In the genomic region with DNA sequence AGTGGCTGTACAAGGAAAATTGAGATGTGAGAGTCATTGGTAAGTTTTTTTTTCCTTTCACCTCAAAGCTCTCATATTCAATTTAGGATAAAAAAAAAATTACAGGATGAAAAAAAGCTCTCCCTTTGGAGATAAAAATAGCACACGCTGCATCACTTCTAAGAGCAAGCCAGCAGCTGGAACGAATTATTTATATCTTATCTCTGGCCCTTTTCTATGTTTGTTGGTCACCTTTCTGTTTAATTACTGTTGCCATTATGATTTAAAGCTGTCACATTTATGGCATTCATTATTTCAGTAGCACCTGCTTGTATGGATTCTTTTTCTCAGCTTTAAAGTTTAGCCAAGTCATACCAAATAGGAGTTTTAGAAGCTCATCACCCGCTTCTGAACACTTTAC, we compare ENCODE assay signal across 18 cellular contexts.
"Had no signal": no experiment of that assay in that cellular context is flagged by ENCODE, and none has a peak within 500 bp of the region (broad histone marks: within the 10 kb centered on the region; RNA-seq: fewer than 3 reads in every experiment).

No MANE protein-coding gene starts in this region.

- FAIRE-seq: endothelial cell of umbilical vein, urothelium cell line had no signal

- DNase-seq: activated CD4-positive, alpha-beta T cell treated with anti-CD3 and anti-CD28 coated beads, Interleukin-2, amount 10 ng/mL, durations not matched to agents 24 days and 14 days; activated CD4-positive, CD25-positive, alpha-beta regulatory T cell; activated CD8-positive, alpha-beta memory T cell treated with anti-CD3 and anti-CD28 coated beads, Interleukin-2, amount 50 U/mL, for 4 hours; activated CD8-positive, alpha-beta T cell treated with anti-CD3 and anti-CD28 coated beads, Interleukin-2, amount 10 ng/mL, durations not matched to agents 7 days and 5 days; activated gamma-delta T cell; activated T-cell treated with anti-CD3 and anti-CD28 coated beads, Interleukin-2, amount 50 U/mL, for 72 hours; central memory CD4-positive, alpha-beta T cell; cortex of kidney; effector CD4-positive, alpha-beta T cell; esophagus squamous epithelium; glutamatergic neuron; mesendoderm; stimulated activated CD4-positive, alpha-beta T cell treated with anti-CD3 and anti-CD28 coated beads, Interleukin-4, amount 100 ng/mL, for 1 hour; stimulated activated naive B cell treated with anti-CD40 and anti-IgM and Interleukin-4, amounts not matched to agents 10 μg/mL and 1 μg/mL and 100 μg/mL, for 72 hours; thyroid gland had no signal

- H3K4me3 ChIP-seq: esophagus squamous epithelium, thyroid gland had no signal

- H3K9me3 ChIP-seq: esophagus squamous epithelium, thyroid gland had no signal

- ATAC-seq: activated CD8-positive, alpha-beta T cell treated with anti-CD3 and anti-CD28 coated beads, Interleukin-2, amount 10 ng/mL, durations not matched to agents 7 days and 5 days; activated naive CD4-positive, alpha-beta T cell treated with anti-CD3 and anti-CD28 coated beads, Interleukin-2, amount 50 U/mL, for 72 hours; activated T-cell treated with anti-CD3 and anti-CD28 coated beads, Interleukin-2, amount 50 U/mL, for 72 hours; stimulated activated naive B cell treated with anti-CD40 and anti-IgM and Interleukin-4, amounts not matched to agents 10 μg/mL and 1 μg/mL and 100 μg/mL, for 72 hours had no signal

- H3K27me3 ChIP-seq: esophagus squamous epithelium, thyroid gland had no signal

- H3K4me1 ChIP-seq: esophagus squamous epithelium, thyroid gland had no signal

- H3K36me3 ChIP-seq: esophagus squamous epithelium, thyroid gland had no signal

- H3K27ac ChIP-seq: esophagus squamous epithelium, thyroid gland had no signal
